Comparison of ENCODE assay signal across 14 cellular contexts in the genomic region with DNA sequence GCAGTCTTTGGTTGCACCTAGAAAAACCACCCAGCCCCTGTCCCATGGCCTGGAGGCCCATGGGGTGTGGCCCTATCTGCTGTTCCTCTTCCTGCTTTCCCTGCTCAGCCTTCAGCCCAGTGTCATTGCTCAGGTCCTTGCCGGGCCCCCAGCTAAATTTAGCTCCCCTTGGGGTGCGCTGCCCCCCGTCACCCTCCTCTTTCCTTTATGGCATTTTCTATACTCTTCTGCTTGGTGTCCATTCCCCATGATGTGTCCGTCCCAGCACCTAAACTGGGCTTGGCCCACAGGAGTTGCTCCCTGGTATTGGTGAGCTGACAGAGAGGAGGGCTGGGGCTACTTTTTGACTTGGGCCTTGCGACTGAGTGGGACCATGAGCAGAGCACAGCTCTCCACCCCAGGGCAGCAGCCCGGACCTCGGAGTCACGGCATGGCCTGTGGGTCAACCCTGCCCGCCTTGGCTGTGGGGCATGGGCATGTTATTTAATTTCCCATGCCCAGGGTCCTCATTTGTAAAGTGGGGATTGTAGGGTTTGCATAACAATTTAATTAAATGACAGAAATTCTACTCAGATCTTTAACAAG.
DNase-seq lines count a peak whose midpoint lies in the region; ATAC-seq and TF ChIP-seq lines count a peak whose summit lies in the region.
"Had no signal": no experiment of that assay in that cellular context is flagged by ENCODE, and none has a peak within 500 bp of the region (broad histone marks: within the 10 kb centered on the region; RNA-seq: fewer than 3 reads in every experiment).

No MANE protein-coding gene starts in this region.

- POLR2A ChIA-PET in WTC11 (lab: Charles Lee), result no interaction called here

- in situ Hi-C loops in KBM-7 (cut with MboI; ENCODE audit: low pct_unique_long_range_greater_than_20kb, low sequenced_read_pairs), result no loop called here

- ATAC-seq in natural killer cell treated with Interleukin-12 subunit alpha and Interleukin-12 subunit beta and Interleukin-15 and Interleukin-18, amount 100 ng/mL, for 72 hours, result no peak
- ATAC-seq in natural killer cell (no peak), WTC11 (peak; percentile 14; the same call in 1 of the 2 replicates), GM18505 (IDR thresholded peaks at IDR 0.05; ENCODE audit: unreplicated experiment) (no peak)

- CTCF ChIA-PET in WTC11 (lab: Charles Lee), result interaction anchor here (0.7 to 1.8 kb wide), 4 partner anchors 26 to 325 kb away, joined by 3 to 7 read pairs (median 4); no protein-coding TSS in a partner anchor

- no peak for TF ChIP-seq POLR2A in GM18505 (IDR thresholded peaks at IDR 0.05; ENCODE audit: borderline replicate concordance, extremely low read depth, insufficient read depth, insufficient read length)

- intact Hi-C loops in natural killer cell (cut with micrococcal nuclease) (no loop called here), posterior vena cava (cut with DNase I) (no loop called here)

- no peaks in the 10 kb centered on the region for H3K36me3 Mint-ChIP-seq in natural killer cell treated with Interleukin-12 subunit alpha and Interleukin-12 subunit beta and Interleukin-15 and Interleukin-18, amount 100 ng/mL, for 72 hours
- H3K36me3 Mint-ChIP-seq in natural killer cell (no peaks in the 10 kb centered on the region), WTC11 (no peaks in the 10 kb centered on the region)

- no peak for TF ChIP-seq CTCF in natural killer cell (IDR thresholded peaks at IDR 0.05)
- no peak for TF ChIP-seq CTCF in WTC11 (IDR thresholded peaks at IDR 0.05)

- peak; percentile 42 for DNase-seq in natural killer cell treated with Interleukin-12 subunit alpha and Interleukin-12 subunit beta and Interleukin-15 and Interleukin-18, amount 100 ng/mL, for 72 hours (ENCODE audit: low spot score)
- DNase-seq in natural killer cell (no peak), WTC11 (ENCODE audit: low spot score) (no peak), posterior vena cava (ENCODE audit: low spot score) (peak; percentile 65), germinal center (ENCODE audit: low spot score) (no peak), KBM-7 (no peak)
- DNase-seq: C1 segment of cervical spinal cord, MV-4-11, NCI-H187 treated with DMSO at 0.1 percent for 48 hours, NCI-H2227 treated with DMSO at 0.1 percent for 48 hours, NCI-H510A treated with DMSO at 0.1 percent for 48 hours, NCI-H774, SIG-M5 had no signal

- H3K27ac Mint-ChIP-seq in natural killer cell treated with Interleukin-12 subunit alpha and Interleukin-12 subunit beta and Interleukin-15 and Interleukin-18, amount 100 ng/mL, for 72 hours, result no peak overlapping the region
- no peak overlapping the region for H3K27ac Mint-ChIP-seq in natural killer cell
- H3K27ac Mint-ChIP-seq in WTC11, result peak overlapping the region; percentile 65; the same call in 1 of the 2 replicates

- no peak overlapping the region for H3K4me3 Mint-ChIP-seq in natural killer cell treated with Interleukin-12 subunit alpha and Interleukin-12 subunit beta and Interleukin-15 and Interleukin-18, amount 100 ng/mL, for 72 hours
- H3K4me3 Mint-ChIP-seq in natural killer cell, result no peak overlapping the region
- H3K4me3 Mint-ChIP-seq in WTC11, result no peak overlapping the region

- no peaks in the 10 kb centered on the region for H3K4me1 Mint-ChIP-seq in natural killer cell treated with Interleukin-12 subunit alpha and Interleukin-12 subunit beta and Interleukin-15 and Interleukin-18, amount 100 ng/mL, for 72 hours (ENCODE audit: low read depth in 2 of 2)
- H3K4me1 Mint-ChIP-seq in natural killer cell, result no peaks in the 10 kb centered on the region
- H3K4me1 Mint-ChIP-seq in WTC11, result peaks cover 14% of the 10 kb centered on the region

- H3K27me3 Mint-ChIP-seq in natural killer cell treated with Interleukin-12 subunit alpha and Interleukin-12 subunit beta and Interleukin-15 and Interleukin-18, amount 100 ng/mL, for 72 hours, result no peaks in the 10 kb centered on the region
- H3K27me3 Mint-ChIP-seq in natural killer cell (ENCODE audit: low read depth in 2 of 2), result no peaks in the 10 kb centered on the region
- no peaks in the 10 kb centered on the region for H3K27me3 Mint-ChIP-seq in WTC11 (ENCODE audit: low read depth)

- H3K9me3 Mint-ChIP-seq in natural killer cell treated with Interleukin-12 subunit alpha and Interleukin-12 subunit beta and Interleukin-15 and Interleukin-18, amount 100 ng/mL, for 72 hours, result no peaks in the 10 kb centered on the region
- no peaks in the 10 kb centered on the region for H3K9me3 Mint-ChIP-seq in natural killer cell
- H3K9me3 Mint-ChIP-seq in WTC11, result peaks cover 10% of the 10 kb centered on the region

TF ChIP-seq in WTC11, 78 proteins besides CTCF, POLR2A, EP300 and RAD21:
- no peak for TF ChIP-seq IRF2 (CRISPR knock-in tag; IDR thresholded peaks at IDR 0.05; ENCODE audit: borderline replicate concordance, low read depth)
- TF ChIP-seq, protein P1, sequence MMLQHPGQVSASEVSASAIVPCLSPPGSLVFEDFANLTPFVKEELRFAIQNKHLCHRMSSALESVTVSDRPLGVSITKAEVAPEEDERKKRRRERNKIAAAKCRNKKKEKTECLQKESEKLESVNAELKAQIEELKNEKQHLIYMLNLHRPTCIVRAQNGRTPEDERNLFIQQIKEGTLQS (CRISPR knock-in tag; conservative IDR thresholded peaks at IDR 0.05), result no peak

Comparison
In these comparisons a context has a peak if more than half of its experiments do, and no peak if none do; other contexts are left out.
1. DNase-seq: peak in natural killer cell treated with Interleukin-12 subunit alpha and Interleukin-12 subunit beta and Interleukin-15 and Interleukin-18, amount 100 ng/mL, for 72 hours (single experiment) and posterior vena cava (single experiment); none in natural killer cell (single experiment), WTC11 (single experiment), germinal center (single experiment) and KBM-7 (single experiment).